In the genomic region with DNA sequence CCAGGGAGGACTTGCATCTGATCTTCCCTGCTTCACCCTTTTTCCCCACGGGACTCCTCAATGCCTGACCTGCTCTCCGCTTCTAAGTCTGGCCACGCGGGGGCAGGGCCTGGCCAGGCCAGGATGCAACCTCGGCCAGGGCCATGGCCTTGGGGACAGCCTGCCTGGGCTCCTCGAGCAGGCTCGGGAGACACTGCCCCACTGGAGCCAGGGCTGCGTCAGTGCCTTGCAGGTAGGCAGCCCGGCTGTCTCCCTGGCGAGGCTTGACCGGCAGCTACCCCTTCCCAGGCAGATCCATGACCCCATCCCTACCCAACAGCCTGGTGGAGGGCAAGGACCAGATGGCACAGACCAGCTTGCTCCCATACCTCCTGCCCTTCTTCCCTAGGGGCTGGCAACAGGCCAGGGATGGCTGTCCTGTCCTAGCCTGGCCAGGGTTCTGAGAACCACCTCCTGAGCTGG, we compare ENCODE assay signal across 12 cellular contexts. TPM values are rescaled to one million over a fixed set of nuclear protein-coding genes. Genes with fewer than 3 reads are reported as not detected.
DNase-seq lines count a peak whose midpoint lies in the region; ATAC-seq and TF ChIP-seq lines count a peak whose summit lies in the region.
"Had no signal": no experiment of that assay in that cellular context is flagged by ENCODE, and none has a peak within 500 bp of the region (broad histone marks: within the 10 kb centered on the region; RNA-seq: fewer than 3 reads in every experiment).

No MANE protein-coding gene starts in this region.

- H3K4me1 ChIP-seq in left ventricle myocardium inferior (peaks cover 73% of the 10 kb centered on the region), parathyroid adenoma (no peaks in the 10 kb centered on the region)

- H3K36me3 ChIP-seq in left ventricle myocardium inferior (no peaks in the 10 kb centered on the region), parathyroid adenoma (ENCODE audit: control insufficient read depth, insufficient read depth, low read length) (no peaks in the 10 kb centered on the region)
- H3K36me3 ChIP-seq: breast epithelium had no signal

- DNase-seq in G401 (ENCODE audit: low spot score) (peak; percentile 25), left ventricle myocardium inferior (peak; percentile 67), iPS-NIHi11 (ENCODE audit: low spot score) (no peak), GF-D8 (lab: John Stamatoyannopoulos, UW) (no peak), mesenteric fat pad (ENCODE audit: low spot score) (no peak)
- DNase-seq: CD4-positive, CD25-positive, alpha-beta regulatory T cell; occipital lobe had no signal

- H3K4me2 ChIP-seq in parathyroid adenoma (ENCODE audit: low read length): no peak overlapping the region

- no peak overlapping the region for H2AFZ ChIP-seq in parathyroid adenoma

- no peak overlapping the region for H3K9ac ChIP-seq in parathyroid adenoma

- H3K9me3 ChIP-seq in left ventricle myocardium inferior (replicated peaks) (no peaks in the 10 kb centered on the region), parathyroid adenoma (ENCODE audit: control insufficient read depth, low read length) (no peaks in the 10 kb centered on the region)
- H3K9me3 ChIP-seq: breast epithelium had no signal

- ATAC-seq in activated CD4-positive, CD25-positive, alpha-beta regulatory T cell treated with anti-CD3 and anti-CD28 coated beads, Interleukin-2, amount 50 U/mL, for 24 hours: no peak
- ATAC-seq: GM12878 had no signal

- no peaks in the 10 kb centered on the region for H3K79me2 ChIP-seq in parathyroid adenoma

- in situ Hi-C loops in G401 (cut with HindIII; ENCODE audit: low sequenced_read_pairs): no loop called here

- peak; percentile 6; the same call in 1 of the 2 replicates for TF ChIP-seq CTCF in WI38 (IDR thresholded peaks at IDR 0.05; ENCODE audit: low read depth, low read length)
- TF ChIP-seq CTCF in left ventricle myocardium inferior (IDR thresholded peaks at IDR 0.05; ENCODE audit: borderline replicate concordance): peak; percentile 71
- TF ChIP-seq CTCF in parathyroid adenoma (IDR thresholded peaks at IDR 0.05): peak; percentile 30

- intact Hi-C loops in left ventricle myocardium inferior (cut with micrococcal nuclease): loop anchor here (10.0 kb wide), 1 partner anchor 219 kb away; no protein-coding TSS in a partner anchor

- H3K27me3 ChIP-seq in left ventricle myocardium inferior (ENCODE audit: low read depth) (peaks cover 91% of the 10 kb centered on the region), parathyroid adenoma (ENCODE audit: control insufficient read depth, insufficient read depth, low read length) (no peaks in the 10 kb centered on the region)

- H3K4me3 ChIP-seq in WI38 (ENCODE audit: low read depth, low read length) (no peak overlapping the region), left ventricle myocardium inferior (peak overlapping the region; percentile 87), parathyroid adenoma (ENCODE audit: low read depth, low read length) (no peak overlapping the region)
- H3K4me3 ChIP-seq: breast epithelium, GM12878 had no signal

- H3K27ac ChIP-seq in left ventricle myocardium inferior (replicated peaks): peak overlapping the region; percentile 96
- no peak overlapping the region for H3K27ac ChIP-seq in parathyroid adenoma
- H3K27ac ChIP-seq: breast epithelium had no signal

RNA-seq across cellular contexts. Expression of a gene that starts 2.7 kb away (rescaled TPM):
- 2.8 and 5.0 TPM in 2 replicates for total RNA-seq in G401 (2014; rRNA removed; shearing (Covaris generic))
- total RNA-seq in left ventricle myocardium inferior (16.6 TPM), mesenteric fat pad (3.9 TPM)

RNA-seq across cellular contexts. Expression of a gene that starts 45.0 kb away (rescaled TPM):
- total RNA-seq in G401 (2014; rRNA removed; shearing (Covaris generic)): not detected in 2 replicates
- total RNA-seq in left ventricle myocardium inferior (not detected), mesenteric fat pad (not detected)
- total RNA-seq: breast epithelium; CD4-positive, CD25-positive, alpha-beta regulatory T cell; GM12878; occipital lobe had no signal

Comparison
In these comparisons a context has a peak if more than half of its experiments do, and no peak if none do; other contexts are left out.
1. DNase-seq: peak in G401 (single experiment) and left ventricle myocardium inferior (single experiment); none in iPS-NIHi11 (single experiment), GF-D8 (single experiment) and mesenteric fat pad (single experiment).
2. CTCF ChIP-seq: peak in every context shown above with its lines; median percentile 71 in left ventricle myocardium inferior; 30 in parathyroid adenoma; 6 in WI38.